In the genomic region with DNA sequence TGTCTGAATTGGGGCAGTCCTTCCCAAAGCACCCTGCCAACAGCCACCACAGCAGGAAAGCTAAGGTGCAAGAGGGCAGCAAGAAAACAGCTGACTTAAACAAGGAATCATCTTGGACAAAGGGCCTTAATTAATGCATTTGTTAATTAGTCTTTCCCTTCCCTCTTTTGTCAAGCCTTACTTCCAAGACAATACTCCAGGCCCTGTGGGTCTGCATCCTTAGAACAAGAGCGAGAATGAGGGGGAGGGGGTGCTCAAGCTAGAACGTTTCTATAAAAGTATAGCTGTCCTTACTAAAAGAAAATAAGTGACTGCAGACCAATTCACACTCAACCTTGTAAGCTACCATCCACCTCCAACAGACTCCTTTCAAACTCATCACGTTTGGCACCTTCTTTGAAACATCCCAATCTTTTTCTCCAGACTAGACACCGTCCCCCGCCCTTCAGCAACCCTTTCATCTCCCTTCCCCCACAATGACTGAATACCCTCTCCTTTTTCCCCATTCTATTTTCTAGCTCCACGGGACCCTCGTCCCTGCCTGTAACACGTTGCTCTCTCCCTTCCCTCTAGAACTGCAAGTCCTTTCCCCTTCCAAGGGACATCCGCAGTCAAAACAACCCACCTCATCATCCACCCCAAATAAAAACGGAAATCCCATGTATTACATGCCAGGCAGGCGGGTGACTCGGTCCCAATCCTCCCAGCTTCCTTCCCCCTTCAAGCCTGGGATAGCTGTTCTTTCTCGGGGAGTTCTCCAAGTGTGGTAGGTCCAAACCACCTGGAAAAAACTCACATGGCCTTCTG, we compare ENCODE assay signal across 8 cellular contexts.
DNase-seq lines count a peak whose midpoint lies in the region; ATAC-seq, FAIRE-seq and TF ChIP-seq lines count a peak whose summit lies in the region.

No MANE protein-coding gene starts in this region.

- peak overlapping the region; percentile 96 for H3K4me2 ChIP-seq in astrocyte (ENCODE audit: low read length)

- peaks cover 44% of the 10 kb centered on the region for H3K4me1 Mint-ChIP-seq in CD14-positive monocyte
- peaks cover 19% of the 10 kb centered on the region for H3K4me1 Mint-ChIP-seq in astrocyte (ENCODE audit: low read depth, unreplicated experiment)

- no peaks in the 10 kb centered on the region for H3K36me3 ChIP-seq in astrocyte (ENCODE audit: insufficient read depth, low read length)
- no peaks in the 10 kb centered on the region for H3K36me3 ChIP-seq in left lung
- peaks cover 4% of the 10 kb centered on the region for H3K36me3 ChIP-seq in thymus (ENCODE audit: control insufficient read depth, insufficient read depth)

- FAIRE-seq in HTR-8/SVneo (lab: Jason Lieb, UNC) (no peak), astrocyte (lab: Jason Lieb, UNC) (no peak)

- no peak for DNase-seq in CD14-positive monocyte (ENCODE audit: low spot score)
- DNase-seq in HTR-8/SVneo (ENCODE audit: insufficient read length, low spot score) = peak; percentile 27
- no peak for DNase-seq in astrocyte (ENCODE audit: low read depth)
- DNase-seq in left lung = no peak
- DNase-seq in hippocampal formation (lab: John Stamatoyannopoulos, UW) = no peak

- peak overlapping the region; percentile 31 for H3K27ac ChIP-seq in astrocyte (ENCODE audit: low read depth, low read length)
- peak overlapping the region; percentile 75 to 86 for H3K27ac ChIP-seq in left lung
- H3K27ac ChIP-seq in thymus (ENCODE audit: low read depth) = peak overlapping the region; percentile 31

- H3K4me3 ChIP-seq in astrocyte (ENCODE audit: insufficient read depth, low read depth, low read length) (peak overlapping the region; percentile 69), left lung (peak overlapping the region; percentile 81), thymus (ENCODE audit: low read length) (peak overlapping the region; percentile 98)

- peaks cover 43% of the 10 kb centered on the region for H4K20me1 ChIP-seq in astrocyte (ENCODE audit: insufficient read depth, low read length)

- peaks cover 0 to 2% (median 0%) of the 10 kb centered on the region in 3 donors for H3K27me3 Mint-ChIP-seq in CD14-positive monocyte (ENCODE audit: low read depth in 3 of 3)
- H3K27me3 Mint-ChIP-seq in astrocyte (ENCODE audit: low read depth, unreplicated experiment) = no peaks in the 10 kb centered on the region

- H3K27ac Mint-ChIP-seq in CD14-positive monocyte (peak overlapping the region; percentile 79 to 91 (median 86)), astrocyte (ENCODE audit: unreplicated experiment) (peak overlapping the region; percentile 96)

- ATAC-seq in left lung (peak; percentile 3), GM18502 (IDR thresholded peaks at IDR 0.05; ENCODE audit: poor library complexity, unreplicated experiment) (no peak), HG02870 (IDR thresholded peaks at IDR 0.05; ENCODE audit: unreplicated experiment) (no peak)

- H3K4me1 ChIP-seq in astrocyte (ENCODE audit: insufficient read depth, low read length) (peaks cover 19% of the 10 kb centered on the region), left lung (peaks cover 12 to 43% of the 10 kb centered on the region in 2 donors), thymus (ENCODE audit: control insufficient read depth, insufficient read depth, low read length) (peaks cover 19% of the 10 kb centered on the region)

- peak overlapping the region; percentile 92 to 93 for H3K4me3 Mint-ChIP-seq in CD14-positive monocyte
- peak overlapping the region; percentile 99 for H3K4me3 Mint-ChIP-seq in astrocyte (ENCODE audit: unreplicated experiment)

- 26% methylated on average over 13 of the region's 13 CpGs for WGBS in thymus

- H3K27me3 ChIP-seq in astrocyte (ENCODE audit: insufficient read depth, low read length) (no peaks in the 10 kb centered on the region), left lung (no peaks in the 10 kb centered on the region), thymus (ENCODE audit: control insufficient read depth, insufficient read depth) (no peaks in the 10 kb centered on the region)

- intact Hi-C loops in CD14-positive monocyte (cut with micrococcal nuclease) (loop anchor here in 1 of 2 donors (5.0 kb wide), 2 partner anchors 84 to 86 kb away; a partner anchor contains a TSS), left lung (cut with DNase I) (no loop called here)

- H3K9ac ChIP-seq in astrocyte (ENCODE audit: low read length) = peak overlapping the region; percentile 81

- peak overlapping the region; percentile 71 for H2AFZ ChIP-seq in astrocyte (ENCODE audit: low read depth, low read length)

- no peaks in the 10 kb centered on the region for H3K9me3 ChIP-seq in astrocyte (ENCODE audit: insufficient read depth, low read depth, low read length)
- H3K9me3 ChIP-seq in left lung = no peaks in the 10 kb centered on the region
- H3K9me3 ChIP-seq in thymus (ENCODE audit: control insufficient read depth) = no peaks in the 10 kb centered on the region

- TF ChIP-seq CTCF in CD14-positive monocyte (IDR thresholded peaks at IDR 0.05) (no peak), astrocyte (IDR thresholded peaks at IDR 0.05; ENCODE audit: insufficient read depth, low read depth, low read length) (no peak), left lung (IDR thresholded peaks at IDR 0.05) (no peak)

- H3K9me3 Mint-ChIP-seq in CD14-positive monocyte (no peaks in the 10 kb centered on the region), astrocyte (ENCODE audit: unreplicated experiment) (no peaks in the 10 kb centered on the region)

- H3K36me3 Mint-ChIP-seq in CD14-positive monocyte = peaks cover 0 to 8% of the 10 kb centered on the region in 2 donors
- H3K36me3 Mint-ChIP-seq in astrocyte (ENCODE audit: low read depth, unreplicated experiment) = peaks cover 5% of the 10 kb centered on the region

- peaks cover 53% of the 10 kb centered on the region for H3K79me2 ChIP-seq in astrocyte (ENCODE audit: insufficient read depth, low read length)
